9 cellular contexts compared by ENCODE assay signal in genomic region chr3:113287111-113287817, GRCh38.
A peak's percentile ranks its signal among the peaks of the same experiment; 100 is the strongest.
DNase-seq lines count a peak whose midpoint lies in the region; ATAC-seq and TF ChIP-seq lines count a peak whose summit lies in the region.
"Had no signal": no experiment of that assay in that cellular context is flagged by ENCODE, and none has a peak within 500 bp of the region (broad histone marks: within the 10 kb centered on the region; RNA-seq: fewer than 3 reads in every experiment).

No MANE protein-coding gene starts in this region.

- H3K27ac ChIP-seq in RWPE2 (ENCODE audit: poor library complexity, severe bottlenecking) (no peak overlapping the region), sigmoid colon (peak overlapping the region; percentile 56 to 69 (median 66))

- WGBS in sigmoid colon, 2 donors, result 80 to 82% methylated on average over 10 of the region's 10 CpGs

- intact Hi-C loops in sigmoid colon (cut with DNase I), result loop anchor here (10.0 kb wide), 1 partner anchor 652 kb away; no protein-coding TSS in a partner anchor

- H3K9me3 ChIP-seq in RWPE2 (ENCODE audit: severe bottlenecking), result no peaks in the 10 kb centered on the region
- no peaks in the 10 kb centered on the region for H3K9me3 ChIP-seq in sigmoid colon

- peak; percentile 59 for DNase-seq in GM04503 (ENCODE audit: low read depth)
- no peak for DNase-seq in RWPE2 (ENCODE audit: low spot score)
- DNase-seq in fibroblast of peridontal ligament (ENCODE audit: extremely low read depth), result peak; percentile 82
- DNase-seq in sigmoid colon, result no peak
- no peak for DNase-seq in NAMALWA (ENCODE audit: low spot score)
- no peak for DNase-seq in SW480 (ENCODE audit: low spot score)
- DNase-seq in occipital lobe (lab: John Stamatoyannopoulos, UW), result no peak

- no peak overlapping the region for H3K4me3 ChIP-seq in RWPE2 (ENCODE audit: severe bottlenecking)
- no peak overlapping the region for H3K4me3 ChIP-seq in sigmoid colon

- TF ChIP-seq POLR2A in sigmoid colon (IDR thresholded peaks at IDR 0.05), result no peak

- H3K4me1 ChIP-seq in RWPE2 (ENCODE audit: insufficient read depth, poor library complexity, severe bottlenecking), result peaks cover 10% of the 10 kb centered on the region
- peaks cover 0 to 55% (median 46%) of the 10 kb centered on the region in 4 donors for H3K4me1 ChIP-seq in sigmoid colon

- ATAC-seq in RWPE2 (ENCODE audit: low read depth) (peak; percentile 55), HG03025 (IDR thresholded peaks at IDR 0.05; ENCODE audit: low FRiP score, unreplicated experiment) (no peak)
- ATAC-seq: activated CD4-positive, CD25-positive, alpha-beta regulatory T cell treated with anti-CD3 and anti-CD28 coated beads, Interleukin-2, amount 50 U/mL, for 24 hours had no signal

- H3K36me3 ChIP-seq in RWPE2 (ENCODE audit: low read depth) (no peaks in the 10 kb centered on the region), sigmoid colon (peaks cover 18 to 42% (median 24%) of the 10 kb centered on the region in 4 donors)

- H3K27me3 ChIP-seq in RWPE2 (ENCODE audit: insufficient read depth, poor library complexity, severe bottlenecking) (no peaks in the 10 kb centered on the region), sigmoid colon (no peaks in the 10 kb centered on the region)

- TF ChIP-seq CTCF in RWPE2 (IDR thresholded peaks at IDR 0.05; ENCODE audit: poor library complexity, severe bottlenecking), result no peak
- no peak for TF ChIP-seq CTCF in sigmoid colon (IDR thresholded peaks at IDR 0.05)

- TF ChIP-seq EP300 in sigmoid colon (IDR thresholded peaks at IDR 0.05), result no peak

Comparison
In these comparisons a context has a peak if more than half of its experiments do, and no peak if none do; other contexts are left out.
1. DNase-seq: peak in GM04503 (single experiment) and fibroblast of peridontal ligament (single experiment); none in RWPE2 (single experiment), sigmoid colon (single experiment), NAMALWA (single experiment), SW480 (single experiment) and occipital lobe (single experiment).